ENCODE assay signal across 23 cellular contexts in genomic region chr20:37558306-37558705, GRCh38. TPM values are rescaled to one million over a fixed set of nuclear protein-coding genes. Genes with fewer than 3 reads are reported as not detected.
"Had no signal": no experiment of that assay in that cellular context is flagged by ENCODE, and none has a peak within 500 bp of the region (broad histone marks: within the 10 kb centered on the region; RNA-seq: fewer than 3 reads in every experiment).

No MANE protein-coding gene starts in this region.

- DNase-seq: hypothalamus; immature natural killer cell; kidney; left colon; left ventricle myocardium inferior; mesendoderm; midbrain; mucosa of descending colon; naive thymus-derived CD4-positive, alpha-beta T cell; ovary; right cardiac atrium; sigmoid colon; small intestine; spleen; stimulated activated CD4-positive, alpha-beta T cell treated with anti-CD3 and anti-CD28 coated beads, Interleukin-4, amount 100 ng/mL, for 24 hours; stimulated activated naive CD4-positive, alpha-beta T cell; tibial artery had no signal

- H3K4me1 ChIP-seq: left ventricle myocardium inferior, sigmoid colon, spleen, suprapubic skin, tibial artery, vagina had no signal

- H3K4me3 ChIP-seq: left ventricle myocardium inferior, lung, mucosa of descending colon, ovary, sigmoid colon, spleen, suprapubic skin, thoracic aorta, tibial artery, vagina had no signal

- H3K9me3 ChIP-seq: left ventricle myocardium inferior, mucosa of descending colon, ovary, sigmoid colon, spleen, suprapubic skin, thoracic aorta, tibial artery, vagina had no signal

- H3K27ac ChIP-seq: left ventricle myocardium inferior, ovary, sigmoid colon, spleen, suprapubic skin, thoracic aorta, tibial artery, vagina had no signal

- H3K36me3 ChIP-seq: left ventricle myocardium inferior, ovary, sigmoid colon, spleen, suprapubic skin, thoracic aorta, tibial artery, vagina had no signal

- FAIRE-seq: islet of Langerhans, kidney, small intestine had no signal

- ATAC-seq: left colon; mucosa of descending colon; naive thymus-derived CD4-positive, alpha-beta T cell had no signal

- H3K27me3 ChIP-seq: ovary, vagina had no signal

RNA-seq across cellular contexts. Expression of gene NNAT, which starts 37.3 kb away (rescaled TPM):
- total RNA-seq: naive thymus-derived CD4-positive, alpha-beta T cell; pulmonary artery endothelial cell had no signal
- polyA plus RNA-seq: naive thymus-derived CD4-positive, alpha-beta T cell had no signal
